12 cellular contexts compared by ENCODE assay signal in the genomic region with DNA sequence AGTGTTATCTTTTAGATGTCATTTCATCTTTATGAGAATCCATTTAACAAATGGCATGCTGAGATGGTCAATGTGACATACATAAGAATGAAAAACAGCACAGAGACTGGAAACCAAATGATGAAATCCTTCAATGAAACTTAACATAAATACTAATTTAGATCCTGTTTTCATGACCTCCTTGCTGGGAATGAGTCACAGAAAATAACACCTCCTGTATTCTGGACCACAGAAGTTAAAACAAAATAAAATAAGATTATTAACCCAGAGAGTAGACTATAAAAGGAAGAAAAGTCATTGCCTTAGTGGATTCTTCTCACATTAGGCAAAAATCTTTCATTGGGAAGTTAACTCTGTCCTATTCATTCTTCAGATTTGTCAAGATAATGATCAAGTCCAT. TPM values are rescaled to one million over a fixed set of nuclear protein-coding genes. Genes with fewer than 3 reads are reported as not detected.
DNase-seq lines count a peak whose midpoint lies in the region; ATAC-seq and TF ChIP-seq lines count a peak whose summit lies in the region.
"Had no signal": no experiment of that assay in that cellular context is flagged by ENCODE, and none has a peak within 500 bp of the region (broad histone marks: within the 10 kb centered on the region; RNA-seq: fewer than 3 reads in every experiment).

No MANE protein-coding gene starts in this region.

- H3K27ac Mint-ChIP-seq in Caco-2 (ENCODE audit: unreplicated experiment): peak overlapping the region; percentile 86
- H3K27ac Mint-ChIP-seq in activated CD8-positive, alpha-beta T cell treated with anti-CD3 and anti-CD28 coated beads for 36 hours: peak overlapping the region; percentile 30

- H3K4me1 ChIP-seq in Caco-2: peaks cover 54% of the 10 kb centered on the region

- H3K36me3 Mint-ChIP-seq in Caco-2 (ENCODE audit: insufficient read depth, unreplicated experiment): peaks cover 62% of the 10 kb centered on the region
- H3K36me3 Mint-ChIP-seq in activated CD8-positive, alpha-beta T cell treated with anti-CD3 and anti-CD28 coated beads for 36 hours (ENCODE audit: low read depth): peaks cover 23% of the 10 kb centered on the region

- peak; percentile 4 for ATAC-seq in activated CD8-positive, alpha-beta T cell treated with anti-CD3 and anti-CD28 coated beads for 36 hours
- no peak for ATAC-seq in GM18861 (IDR thresholded peaks at IDR 0.05; ENCODE audit: unreplicated experiment)
- ATAC-seq in GM19324 (IDR thresholded peaks at IDR 0.05; ENCODE audit: low FRiP score, unreplicated experiment): no peak
- ATAC-seq: Panc1 had no signal

- peaks cover 43% of the 10 kb centered on the region for H3K4me1 Mint-ChIP-seq in Caco-2 (ENCODE audit: low read depth, unreplicated experiment)
- peaks cover 38% of the 10 kb centered on the region for H3K4me1 Mint-ChIP-seq in activated CD8-positive, alpha-beta T cell treated with anti-CD3 and anti-CD28 coated beads for 36 hours (ENCODE audit: low read depth)

- H3K9me3 Mint-ChIP-seq in Caco-2 (ENCODE audit: unreplicated experiment): no peaks in the 10 kb centered on the region
- H3K9me3 Mint-ChIP-seq in activated CD8-positive, alpha-beta T cell treated with anti-CD3 and anti-CD28 coated beads for 36 hours: peaks cover 2% of the 10 kb centered on the region
- H3K9me3 Mint-ChIP-seq: neural crest cell had no signal

- POLR2A ChIA-PET in Caco-2 (lab: Charles Lee): interaction anchor here (0.8 kb wide), 1 partner anchor 99 kb away, joined by 3 read pairs; no protein-coding TSS in a partner anchor
- POLR2A ChIA-PET in activated CD8-positive, alpha-beta T cell treated with anti-CD3 and anti-CD28 coated beads for 36 hours (lab: Charles Lee): interaction anchor here (2.1 kb wide), 1 partner anchor 13 kb away, joined by 12 read pairs; no protein-coding TSS in a partner anchor

- DNase-seq in Caco-2 (no peak), HFF-Myc (ENCODE audit: extremely low read depth, low read depth) (no peak), iris pigment epithelial cell (ENCODE audit: low read depth) (peak; percentile 67), HuH-7.5 (ENCODE audit: low spot score) (no peak), HK-2 (ENCODE audit: unreplicated experiment) (no peak)
- no peak for DNase-seq in activated CD8-positive, alpha-beta T cell treated with anti-CD3 and anti-CD28 coated beads for 36 hours
- DNase-seq: cerebellar nuclear complex, NCI-H1092 had no signal

- BruUV-seq in Caco-2 (replicated peaks; lab: Mats Ljungman, UMichigan): no TSS peak

- TF ChIP-seq CTCF in Caco-2 (IDR thresholded peaks at IDR 0.05; ENCODE audit: insufficient read depth in 1 of 2, low read depth in 1 of 2, low read length in 1 of 2, severe bottlenecking in 1 of 2, unreplicated experiment in 1 of 2): no peak
- TF ChIP-seq CTCF in HFF-Myc (IDR thresholded peaks at IDR 0.05; ENCODE audit: low read depth, low read length, missing control alignments): no peak
- no peak for TF ChIP-seq CTCF in activated CD8-positive, alpha-beta T cell treated with anti-CD3 and anti-CD28 coated beads for 36 hours (IDR thresholded peaks at IDR 0.05)

- H3K27me3 ChIP-seq in Caco-2 (replicated peaks; ENCODE audit: control insufficient read depth, insufficient read depth, low read length): no peaks in the 10 kb centered on the region

- intact Hi-C loops in Caco-2 (cut with micrococcal nuclease; ENCODE audit: unreplicated experiment): loop anchor here (2.0 kb wide), 2 partner anchors 15 to 235 kb away; partner anchors contain the start of gene TDRD3
- intact Hi-C loops in activated CD8-positive, alpha-beta T cell treated with anti-CD3 and anti-CD28 coated beads for 36 hours (cut with micrococcal nuclease): loop anchor here (2.0 to 5.0 kb wide), 2 partner anchors 235 to 270 kb away; partner anchors contain the start of gene TDRD3

- peak overlapping the region; percentile 91 for H3K4me3 Mint-ChIP-seq in Caco-2 (ENCODE audit: unreplicated experiment)
- H3K4me3 Mint-ChIP-seq in activated CD8-positive, alpha-beta T cell treated with anti-CD3 and anti-CD28 coated beads for 36 hours: peak overlapping the region; percentile 94

- H3K4me3 ChIP-seq in Caco-2 (ENCODE audit: low read depth, low read length): no peak overlapping the region
- H3K4me3 ChIP-seq in HFF-Myc (replicated peaks; ENCODE audit: low read depth, low read length): peak overlapping the region; percentile 75; the same call in 1 of the 2 replicates

- CTCF ChIA-PET in Caco-2 (lab: Charles Lee): no interaction called here
- CTCF ChIA-PET in activated CD8-positive, alpha-beta T cell treated with anti-CD3 and anti-CD28 coated beads for 36 hours (lab: Charles Lee): no interaction called here

- no peaks in the 10 kb centered on the region for H3K36me3 ChIP-seq in Caco-2 (ENCODE audit: control insufficient read depth, insufficient read depth, low read length)

- H3K27me3 Mint-ChIP-seq in Caco-2 (ENCODE audit: insufficient read depth, unreplicated experiment): no peaks in the 10 kb centered on the region
- H3K27me3 Mint-ChIP-seq in activated CD8-positive, alpha-beta T cell treated with anti-CD3 and anti-CD28 coated beads for 36 hours: peaks cover 2% of the 10 kb centered on the region

- H3K9me3 ChIP-seq in Caco-2: 0 out of 2 replicates have a peak, but pooled peaks cover 3% of the 10 kb centered on the region

RNA-seq across cellular contexts. Expression of gene DIAPH3, which starts 1.6 kb away (rescaled TPM):
- 59.4 and 60.6 TPM in 2 replicates for total RNA-seq in Caco-2 (2022)
- 10 to 100 TPM; 23.0 to 25.4 TPM for total RNA-seq in activated CD8-positive, alpha-beta T cell treated with anti-CD3 and anti-CD28 coated beads for 36 hours
